Comparison of ENCODE assay signal across 21 cellular contexts in genomic region chr11:116371146-116371545, GRCh38.
A peak's percentile ranks its signal among the peaks of the same experiment; 100 is the strongest.
DNase-seq lines count a peak whose midpoint lies in the region; ATAC-seq, FAIRE-seq and TF ChIP-seq lines count a peak whose summit lies in the region.
"Had no signal": no experiment of that assay in that cellular context is flagged by ENCODE, and none has a peak within 500 bp of the region (broad histone marks: within the 10 kb centered on the region; RNA-seq: fewer than 3 reads in every experiment).

No MANE protein-coding gene starts in this region.

- peak; percentile 89 for FAIRE-seq in D721Med (lab: Jason Lieb, UNC)
- FAIRE-seq: G401.6, GM18507, RCC 7860 had no signal

- H3K27me3 ChIP-seq in WERI-Rb-1 (ENCODE audit: insufficient read depth, low read depth, severe bottlenecking) (no peaks in the 10 kb centered on the region), breast epithelium (no peaks in the 10 kb centered on the region)
- H3K27me3 ChIP-seq: BLaER1, SJCRH30 had no signal

- peak overlapping the region; percentile 53 for H3K27ac ChIP-seq in WERI-Rb-1
- no peak overlapping the region for H3K27ac ChIP-seq in breast epithelium
- H3K27ac ChIP-seq: BLaER1, SJCRH30 had no signal

- H3K4me3 ChIP-seq in WERI-Rb-1 (ENCODE audit: low read depth, low read length) (no peak overlapping the region), breast epithelium (no peak overlapping the region)
- H3K4me3 ChIP-seq: BLaER1, SJCRH30 had no signal

- TF ChIP-seq CTCF in D721Med (IDR thresholded peaks at IDR 0.05; ENCODE audit: insufficient read depth, missing control alignments) (no peak), WERI-Rb-1 (IDR thresholded peaks at IDR 0.05; ENCODE audit: low read depth, low read length) (no peak), breast epithelium (IDR thresholded peaks at IDR 0.05) (no peak)

- H3K36me3 ChIP-seq in WERI-Rb-1 (no peaks in the 10 kb centered on the region), breast epithelium (no peaks in the 10 kb centered on the region)
- H3K36me3 ChIP-seq: BLaER1, SJCRH30 had no signal

- no peaks in the 10 kb centered on the region for H3K4me1 ChIP-seq in breast epithelium
- H3K4me1 ChIP-seq: SJCRH30 had no signal

- intact Hi-C loops in breast epithelium (cut with DNase I; ENCODE audit: low total_unique reads) = no loop called here

- H3K9me3 ChIP-seq in WERI-Rb-1 (ENCODE audit: severe bottlenecking) (no peaks in the 10 kb centered on the region), breast epithelium (no peaks in the 10 kb centered on the region)
- H3K9me3 ChIP-seq: BLaER1, Caco-2, SJCRH30 had no signal

- peak; percentile 76 for DNase-seq in COR-L47 (lab: John Stamatoyannopoulos, UW)
- peak; percentile 38 for DNase-seq in D721Med (ENCODE audit: insufficient read length, low spot score)
- DNase-seq in NCI-H524 treated with DMSO at 0.1 percent for 48 hours (lab: John Stamatoyannopoulos, UW) = peak; percentile 89
- peak; percentile 64 for DNase-seq in WERI-Rb-1
- no peak for DNase-seq in breast epithelium (ENCODE audit: low spot score in 2 of 2)
- no peak for DNase-seq in HUDEP-2 (lab: John Stamatoyannopoulos, UW; ENCODE audit: unreplicated experiment in 76 of 76)
- DNase-seq: Caco-2; CD4-positive, alpha-beta T cell; DMS153; GOT3; HCEC 1CT; KG1; NCI-H2029 treated with DMSO at 0.1 percent for 48 hours; NCI-H446; OCI-M1; SJCRH30 had no signal

- ATAC-seq in HG02642 (IDR thresholded peaks at IDR 0.05; ENCODE audit: poor library complexity, unreplicated experiment) = no peak

- TF ChIP-seq POLR2A in breast epithelium (IDR thresholded peaks at IDR 0.05) = no peak

Comparison
In these comparisons a context has a peak if more than half of its experiments do, and no peak if none do; other contexts are left out.
1. DNase-seq: peak in COR-L47 (single experiment), D721Med (single experiment), NCI-H524 treated with DMSO at 0.1 percent for 48 hours (single experiment) and WERI-Rb-1 (single experiment); none in breast epithelium (0 of 2) and HUDEP-2 (0 of 76).